10 cellular contexts compared by ENCODE assay signal in the genomic region with DNA sequence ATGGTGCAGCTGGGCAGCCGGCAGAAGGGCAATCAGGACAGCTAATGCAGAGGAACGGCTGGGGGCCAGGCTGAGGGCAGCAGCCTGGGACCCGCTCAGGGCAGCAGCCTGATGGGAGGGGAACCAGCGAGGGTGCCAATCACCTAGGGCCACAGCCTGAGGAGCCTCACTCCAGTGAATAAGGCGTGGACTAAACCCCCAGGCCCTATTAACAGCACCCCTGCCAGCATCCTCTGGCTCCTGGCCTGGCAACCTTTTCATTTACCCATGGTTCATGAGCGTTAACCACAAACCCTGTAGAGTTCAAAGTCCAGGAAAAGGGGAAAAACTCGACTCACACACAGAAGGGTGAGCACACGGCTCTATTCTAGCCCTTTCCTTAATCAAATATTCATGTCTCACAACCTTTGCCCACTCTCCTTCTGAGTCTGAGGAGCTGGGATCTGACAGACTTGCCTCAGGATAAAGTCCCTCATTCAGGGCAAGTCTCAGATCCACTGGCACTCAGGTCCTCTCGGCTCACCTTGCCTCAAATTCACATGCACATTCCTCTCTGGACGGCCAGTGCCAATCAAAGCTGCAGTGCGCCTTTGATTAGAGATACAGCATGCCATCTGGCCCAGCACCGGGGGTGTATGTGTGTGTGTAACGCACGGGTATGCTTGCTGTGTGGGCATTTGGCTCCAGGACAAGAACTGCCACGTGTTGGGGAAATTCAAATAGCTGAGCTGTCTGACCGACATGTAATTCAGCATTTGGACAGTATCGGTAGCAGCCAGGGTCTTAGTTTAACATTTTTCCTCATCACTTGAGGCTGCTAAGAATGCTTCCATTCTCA.
A peak's percentile ranks its signal among the peaks of the same experiment; 100 is the strongest.
DNase-seq lines count a peak whose midpoint lies in the region; ATAC-seq and TF ChIP-seq lines count a peak whose summit lies in the region.
"Had no signal": no experiment of that assay in that cellular context is flagged by ENCODE, and none has a peak within 500 bp of the region (broad histone marks: within the 10 kb centered on the region; RNA-seq: fewer than 3 reads in every experiment).

No MANE protein-coding gene starts in this region.

- no peaks in the 10 kb centered on the region for H3K27me3 Mint-ChIP-seq in naive thymus-derived CD4-positive, alpha-beta T cell

- H3K9me3 Mint-ChIP-seq in naive thymus-derived CD4-positive, alpha-beta T cell = peaks cover 0 to 1% (median 0%) of the 10 kb centered on the region in 11 donors

- TF ChIP-seq CTCF in 22Rv1 (IDR thresholded peaks at IDR 0.05) = no peak
- TF ChIP-seq CTCF in foreskin keratinocyte (conservative IDR thresholded peaks at IDR 0.05) = no peak

- H3K4me1 ChIP-seq in naive thymus-derived CD4-positive, alpha-beta T cell (ENCODE audit: control insufficient read depth in 2 of 2, insufficient read depth in 2 of 2, low read length in 2 of 2) = peaks cover 21 to 22% of the 10 kb centered on the region in 2 donors
- no peaks in the 10 kb centered on the region for H3K4me1 ChIP-seq in foreskin keratinocyte

- peak overlapping the region; percentile 48 to 89 (median 78) for H3K27ac Mint-ChIP-seq in naive thymus-derived CD4-positive, alpha-beta T cell

- intact Hi-C loops in naive thymus-derived CD4-positive, alpha-beta T cell (cut with micrococcal nuclease) = loop anchor here in 1 of 2 donors (10.0 kb wide), 1 partner anchor 438 kb away; a partner anchor contains a TSS

- DNase-seq in Jurkat, Clone E6-1 (ENCODE audit: low read depth, low spot score) = peak; percentile 45
- DNase-seq in cerebellum (ENCODE audit: low spot score) (peak; percentile 84), foreskin keratinocyte (no peak), retina (no peak)
- peak in 1 of 9 donors; percentile 12 for DNase-seq in naive thymus-derived CD4-positive, alpha-beta T cell
- DNase-seq in activated CD8-positive, alpha-beta memory T cell treated with anti-CD3 and anti-CD28 coated beads, Interleukin-2, amount 50 U/mL, for 4 hours = no peak
- DNase-seq: COR-L47, NCI-H146 had no signal

- peaks cover 24 to 91% (median 72%) of the 10 kb centered on the region in 3 experiments for H3K36me3 ChIP-seq in naive thymus-derived CD4-positive, alpha-beta T cell (ENCODE audit: control insufficient read depth in 2 of 3, insufficient read depth in 3 of 3, low read length in 3 of 3)

- H3K36me3 Mint-ChIP-seq in naive thymus-derived CD4-positive, alpha-beta T cell = peaks cover 33 to 87% (median 56%) of the 10 kb centered on the region in 5 donors

- POLR2A ChIA-PET in naive thymus-derived CD4-positive, alpha-beta T cell (lab: Charles Lee) = interaction anchor here (0.7 to 1.0 kb wide), 3 partner anchors 17 to 322 kb away, joined by 3 to 4 read pairs (median 4); no protein-coding TSS in a partner anchor

- H3K4me3 Mint-ChIP-seq in naive thymus-derived CD4-positive, alpha-beta T cell = peak overlapping the region in 8 of 10 donors; percentile 21 to 60 (median 45)

- no peaks in the 10 kb centered on the region for H3K9me3 ChIP-seq in naive thymus-derived CD4-positive, alpha-beta T cell (ENCODE audit: control insufficient read depth in 2 of 3, low read length in 3 of 3)

- ATAC-seq in naive thymus-derived CD4-positive, alpha-beta T cell = peak; percentile 31
- ATAC-seq in HG03354 (IDR thresholded peaks at IDR 0.05; ENCODE audit: poor library complexity, severe bottlenecking, unreplicated experiment) (no peak), foreskin keratinocyte (no peak)

- CTCF ChIA-PET in naive thymus-derived CD4-positive, alpha-beta T cell (lab: Charles Lee) = interaction anchor here (0.7 to 0.8 kb wide), 2 partner anchors 15 to 249 kb away, joined by 4 read pairs; no protein-coding TSS in a partner anchor

- H3K4me1 Mint-ChIP-seq in naive thymus-derived CD4-positive, alpha-beta T cell = peaks cover 24 to 79% (median 59%) of the 10 kb centered on the region in 7 donors

- H3K27me3 ChIP-seq in naive thymus-derived CD4-positive, alpha-beta T cell (ENCODE audit: control insufficient read depth in 2 of 2, insufficient read depth in 2 of 2, low read length in 2 of 2) = no peaks in the 10 kb centered on the region
- no peaks in the 10 kb centered on the region for H3K27me3 ChIP-seq in foreskin keratinocyte

- H3K27ac ChIP-seq in 22Rv1 (peak overlapping the region; percentile 41; the same call in 1 of the 2 replicates), foreskin keratinocyte (no peak overlapping the region)
- peak overlapping the region; percentile 31 for H3K27ac ChIP-seq in naive thymus-derived CD4-positive, alpha-beta T cell (ENCODE audit: low read depth, low read length)

- H3K4me3 ChIP-seq in Jurkat, Clone E6-1 (ENCODE audit: low read length) = no peak overlapping the region
- no peak overlapping the region for H3K4me3 ChIP-seq in naive thymus-derived CD4-positive, alpha-beta T cell (ENCODE audit: low read length)

Comparison
In these comparisons a context has a peak if more than half of its experiments do, and no peak if none do; other contexts are left out.
1. DNase-seq: peak in Jurkat, Clone E6-1 (single experiment) and cerebellum (single experiment); none in foreskin keratinocyte (0 of 2), activated CD8-positive, alpha-beta memory T cell treated with anti-CD3 and anti-CD28 coated beads, Interleukin-2, amount 50 U/mL, for 4 hours (single experiment) and retina (single experiment).